ENCODE assay signal across 1 cellular context in the genomic region with DNA sequence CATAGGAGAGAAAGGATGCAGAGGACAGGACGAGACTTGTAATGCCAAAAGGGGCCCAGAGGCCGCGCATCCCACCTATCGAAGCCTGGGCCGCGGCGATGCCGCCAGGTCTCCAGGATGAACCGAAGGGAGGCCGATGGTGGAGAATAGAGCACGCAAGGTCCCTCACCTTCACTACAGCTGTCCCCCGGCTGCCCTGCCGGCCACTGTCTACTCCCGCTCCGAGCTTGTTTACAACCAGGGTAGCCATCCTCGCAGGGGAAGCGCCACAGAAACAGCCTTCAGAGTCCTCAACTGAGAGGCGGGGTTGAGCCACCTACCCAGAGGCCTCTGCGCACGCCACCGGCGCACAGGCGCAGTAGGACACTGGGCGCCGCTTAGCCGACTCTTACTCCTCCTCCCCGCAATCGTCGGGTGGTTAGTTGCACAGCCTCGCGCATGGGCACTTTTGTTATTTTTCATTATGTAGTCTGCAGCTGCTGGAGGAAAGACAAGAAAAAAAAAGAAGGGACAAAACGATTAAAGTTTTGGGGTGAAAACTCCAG.
A peak's percentile ranks its signal among the peaks of the same experiment; 100 is the strongest.
TF ChIP-seq lines count a peak whose summit lies in the region.

A gene (minus strand): TSS at position 309 of the 545 bp plus-strand sequence. CDS start 59 bp downstream, at position 250.

TF ChIP-seq in K562, 482 proteins besides CTCF, POLR2A, EP300 and RAD21 (continued from another document):
- TF ChIP-seq, protein P1, sequence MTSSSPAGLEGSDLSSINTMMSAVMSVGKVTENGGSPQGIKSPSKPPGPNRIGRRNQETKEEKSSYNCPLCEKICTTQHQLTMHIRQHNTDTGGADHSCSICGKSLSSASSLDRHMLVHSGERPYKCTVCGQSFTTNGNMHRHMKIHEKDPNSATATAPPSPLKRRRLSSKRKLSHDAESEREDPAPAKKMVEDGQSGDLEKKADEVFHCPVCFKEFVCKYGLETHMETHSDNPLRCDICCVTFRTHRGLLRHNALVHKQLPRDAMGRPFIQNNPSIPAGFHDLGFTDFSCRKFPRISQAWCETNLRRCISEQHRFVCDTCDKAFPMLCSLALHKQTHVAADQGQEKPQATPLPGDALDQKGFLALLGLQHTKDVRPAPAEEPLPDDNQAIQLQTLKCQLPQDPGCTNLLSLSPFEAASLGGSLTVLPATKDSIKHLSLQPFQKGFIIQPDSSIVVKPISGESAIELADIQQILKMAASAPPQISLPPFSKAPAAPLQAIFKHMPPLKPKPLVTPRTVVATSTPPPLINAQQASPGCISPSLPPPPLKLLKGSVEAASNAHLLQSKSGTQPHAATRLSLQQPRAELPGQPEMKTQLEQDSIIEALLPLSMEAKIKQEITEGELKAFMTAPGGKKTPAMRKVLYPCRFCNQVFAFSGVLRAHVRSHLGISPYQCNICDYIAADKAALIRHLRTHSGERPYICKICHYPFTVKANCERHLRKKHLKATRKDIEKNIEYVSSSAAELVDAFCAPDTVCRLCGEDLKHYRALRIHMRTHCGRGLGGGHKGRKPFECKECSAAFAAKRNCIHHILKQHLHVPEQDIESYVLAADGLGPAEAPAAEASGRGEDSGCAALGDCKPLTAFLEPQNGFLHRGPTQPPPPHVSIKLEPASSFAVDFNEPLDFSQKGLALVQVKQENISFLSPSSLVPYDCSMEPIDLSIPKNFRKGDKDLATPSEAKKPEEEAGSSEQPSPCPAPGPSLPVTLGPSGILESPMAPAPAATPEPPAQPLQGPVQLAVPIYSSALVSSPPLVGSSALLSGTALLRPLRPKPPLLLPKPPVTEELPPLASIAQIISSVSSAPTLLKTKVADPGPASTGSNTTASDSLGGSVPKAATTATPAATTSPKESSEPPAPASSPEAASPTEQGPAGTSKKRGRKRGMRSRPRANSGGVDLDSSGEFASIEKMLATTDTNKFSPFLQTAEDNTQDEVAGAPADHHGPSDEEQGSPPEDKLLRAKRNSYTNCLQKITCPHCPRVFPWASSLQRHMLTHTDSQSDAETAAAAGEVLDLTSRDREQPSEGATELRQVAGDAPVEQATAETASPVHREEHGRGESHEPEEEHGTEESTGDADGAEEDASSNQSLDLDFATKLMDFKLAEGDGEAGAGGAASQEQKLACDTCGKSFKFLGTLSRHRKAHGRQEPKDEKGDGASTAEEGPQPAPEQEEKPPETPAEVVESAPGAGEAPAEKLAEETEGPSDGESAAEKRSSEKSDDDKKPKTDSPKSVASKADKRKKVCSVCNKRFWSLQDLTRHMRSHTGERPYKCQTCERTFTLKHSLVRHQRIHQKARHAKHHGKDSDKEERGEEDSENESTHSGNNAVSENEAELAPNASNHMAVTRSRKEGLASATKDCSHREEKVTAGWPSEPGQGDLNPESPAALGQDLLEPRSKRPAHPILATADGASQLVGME (CRISPR knock-in tag; IDR thresholded peaks at IDR 0.05), result peak; percentile 82
- TF ChIP-seq, protein P2, sequence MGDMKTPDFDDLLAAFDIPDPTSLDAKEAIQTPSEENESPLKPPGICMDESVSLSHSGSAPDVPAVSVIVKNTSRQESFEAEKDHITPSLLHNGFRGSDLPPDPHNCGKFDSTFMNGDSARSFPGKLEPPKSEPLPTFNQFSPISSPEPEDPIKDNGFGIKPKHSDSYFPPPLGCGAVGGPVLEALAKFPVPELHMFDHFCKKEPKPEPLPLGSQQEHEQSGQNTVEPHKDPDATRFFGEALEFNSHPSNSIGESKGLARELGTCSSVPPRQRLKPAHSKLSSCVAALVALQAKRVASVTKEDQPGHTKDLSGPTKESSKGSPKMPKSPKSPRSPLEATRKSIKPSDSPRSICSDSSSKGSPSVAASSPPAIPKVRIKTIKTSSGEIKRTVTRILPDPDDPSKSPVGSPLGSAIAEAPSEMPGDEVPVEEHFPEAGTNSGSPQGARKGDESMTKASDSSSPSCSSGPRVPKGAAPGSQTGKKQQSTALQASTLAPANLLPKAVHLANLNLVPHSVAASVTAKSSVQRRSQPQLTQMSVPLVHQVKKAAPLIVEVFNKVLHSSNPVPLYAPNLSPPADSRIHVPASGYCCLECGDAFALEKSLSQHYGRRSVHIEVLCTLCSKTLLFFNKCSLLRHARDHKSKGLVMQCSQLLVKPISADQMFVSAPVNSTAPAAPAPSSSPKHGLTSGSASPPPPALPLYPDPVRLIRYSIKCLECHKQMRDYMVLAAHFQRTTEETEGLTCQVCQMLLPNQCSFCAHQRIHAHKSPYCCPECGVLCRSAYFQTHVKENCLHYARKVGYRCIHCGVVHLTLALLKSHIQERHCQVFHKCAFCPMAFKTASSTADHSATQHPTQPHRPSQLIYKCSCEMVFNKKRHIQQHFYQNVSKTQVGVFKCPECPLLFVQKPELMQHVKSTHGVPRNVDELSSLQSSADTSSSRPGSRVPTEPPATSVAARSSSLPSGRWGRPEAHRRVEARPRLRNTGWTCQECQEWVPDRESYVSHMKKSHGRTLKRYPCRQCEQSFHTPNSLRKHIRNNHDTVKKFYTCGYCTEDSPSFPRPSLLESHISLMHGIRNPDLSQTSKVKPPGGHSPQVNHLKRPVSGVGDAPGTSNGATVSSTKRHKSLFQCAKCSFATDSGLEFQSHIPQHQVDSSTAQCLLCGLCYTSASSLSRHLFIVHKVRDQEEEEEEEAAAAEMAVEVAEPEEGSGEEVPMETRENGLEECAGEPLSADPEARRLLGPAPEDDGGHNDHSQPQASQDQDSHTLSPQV (IDR thresholded peaks at IDR 0.05), result peak; percentile 39; the same call in 1 of the 2 replicates
- TF ChIP-seq, protein P3, sequence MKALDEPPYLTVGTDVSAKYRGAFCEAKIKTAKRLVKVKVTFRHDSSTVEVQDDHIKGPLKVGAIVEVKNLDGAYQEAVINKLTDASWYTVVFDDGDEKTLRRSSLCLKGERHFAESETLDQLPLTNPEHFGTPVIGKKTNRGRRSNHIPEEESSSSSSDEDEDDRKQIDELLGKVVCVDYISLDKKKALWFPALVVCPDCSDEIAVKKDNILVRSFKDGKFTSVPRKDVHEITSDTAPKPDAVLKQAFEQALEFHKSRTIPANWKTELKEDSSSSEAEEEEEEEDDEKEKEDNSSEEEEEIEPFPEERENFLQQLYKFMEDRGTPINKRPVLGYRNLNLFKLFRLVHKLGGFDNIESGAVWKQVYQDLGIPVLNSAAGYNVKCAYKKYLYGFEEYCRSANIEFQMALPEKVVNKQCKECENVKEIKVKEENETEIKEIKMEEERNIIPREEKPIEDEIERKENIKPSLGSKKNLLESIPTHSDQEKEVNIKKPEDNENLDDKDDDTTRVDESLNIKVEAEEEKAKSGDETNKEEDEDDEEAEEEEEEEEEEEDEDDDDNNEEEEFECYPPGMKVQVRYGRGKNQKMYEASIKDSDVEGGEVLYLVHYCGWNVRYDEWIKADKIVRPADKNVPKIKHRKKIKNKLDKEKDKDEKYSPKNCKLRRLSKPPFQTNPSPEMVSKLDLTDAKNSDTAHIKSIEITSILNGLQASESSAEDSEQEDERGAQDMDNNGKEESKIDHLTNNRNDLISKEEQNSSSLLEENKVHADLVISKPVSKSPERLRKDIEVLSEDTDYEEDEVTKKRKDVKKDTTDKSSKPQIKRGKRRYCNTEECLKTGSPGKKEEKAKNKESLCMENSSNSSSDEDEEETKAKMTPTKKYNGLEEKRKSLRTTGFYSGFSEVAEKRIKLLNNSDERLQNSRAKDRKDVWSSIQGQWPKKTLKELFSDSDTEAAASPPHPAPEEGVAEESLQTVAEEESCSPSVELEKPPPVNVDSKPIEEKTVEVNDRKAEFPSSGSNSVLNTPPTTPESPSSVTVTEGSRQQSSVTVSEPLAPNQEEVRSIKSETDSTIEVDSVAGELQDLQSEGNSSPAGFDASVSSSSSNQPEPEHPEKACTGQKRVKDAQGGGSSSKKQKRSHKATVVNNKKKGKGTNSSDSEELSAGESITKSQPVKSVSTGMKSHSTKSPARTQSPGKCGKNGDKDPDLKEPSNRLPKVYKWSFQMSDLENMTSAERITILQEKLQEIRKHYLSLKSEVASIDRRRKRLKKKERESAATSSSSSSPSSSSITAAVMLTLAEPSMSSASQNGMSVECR (CRISPR knock-in tag; IDR thresholded peaks at IDR 0.05), result 0 out of 2 replicates have a peak, but pooled peaks have one; percentile 53
- TF ChIP-seq ZNF76 (CRISPR knock-in tag; IDR thresholded peaks at IDR 0.05; ENCODE audit: borderline replicate concordance), result peak; percentile 14; the same call in 1 of the 2 replicates
- TF ChIP-seq ZNF764 (CRISPR knock-in tag; IDR thresholded peaks at IDR 0.05; ENCODE audit: low read depth), result no peak
- TF ChIP-seq LCOR (CRISPR knock-in tag; IDR thresholded peaks at IDR 0.05), result 0 out of 2 replicates have a peak, but pooled peaks have one; percentile 1
- TF ChIP-seq, protein P4, sequence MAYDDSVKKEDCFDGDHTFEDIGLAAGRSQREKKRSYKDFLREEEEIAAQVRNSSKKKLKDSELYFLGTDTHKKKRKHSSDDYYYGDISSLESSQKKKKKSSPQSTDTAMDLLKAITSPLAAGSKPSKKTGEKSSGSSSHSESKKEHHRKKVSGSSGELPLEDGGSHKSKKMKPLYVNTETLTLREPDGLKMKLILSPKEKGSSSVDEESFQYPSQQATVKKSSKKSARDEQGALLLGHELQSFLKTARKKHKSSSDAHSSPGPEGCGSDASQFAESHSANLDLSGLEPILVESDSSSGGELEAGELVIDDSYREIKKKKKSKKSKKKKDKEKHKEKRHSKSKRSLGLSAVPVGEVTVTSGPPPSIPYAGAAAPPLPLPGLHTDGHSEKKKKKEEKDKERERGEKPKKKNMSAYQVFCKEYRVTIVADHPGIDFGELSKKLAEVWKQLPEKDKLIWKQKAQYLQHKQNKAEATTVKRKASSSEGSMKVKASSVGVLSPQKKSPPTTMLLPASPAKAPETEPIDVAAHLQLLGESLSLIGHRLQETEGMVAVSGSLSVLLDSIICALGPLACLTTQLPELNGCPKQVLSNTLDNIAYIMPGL (CRISPR knock-in tag; IDR thresholded peaks at IDR 0.05), result peak; percentile 29; the same call in 1 of the 2 replicates
- TF ChIP-seq, protein P5, sequence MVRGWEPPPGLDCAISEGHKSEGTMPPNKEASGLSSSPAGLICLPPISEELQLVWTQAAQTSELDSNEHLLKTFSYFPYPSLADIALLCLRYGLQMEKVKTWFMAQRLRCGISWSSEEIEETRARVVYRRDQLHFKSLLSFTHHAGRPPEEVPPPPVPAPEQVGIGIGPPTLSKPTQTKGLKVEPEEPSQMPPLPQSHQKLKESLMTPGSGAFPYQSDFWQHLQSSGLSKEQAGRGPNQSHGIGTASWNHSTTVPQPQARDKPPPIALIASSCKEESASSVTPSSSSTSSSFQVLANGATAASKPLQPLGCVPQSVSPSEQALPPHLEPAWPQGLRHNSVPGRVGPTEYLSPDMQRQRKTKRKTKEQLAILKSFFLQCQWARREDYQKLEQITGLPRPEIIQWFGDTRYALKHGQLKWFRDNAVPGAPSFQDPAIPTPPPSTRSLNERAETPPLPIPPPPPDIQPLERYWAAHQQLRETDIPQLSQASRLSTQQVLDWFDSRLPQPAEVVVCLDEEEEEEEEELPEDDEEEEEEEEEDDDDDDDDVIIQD (CRISPR knock-in tag; IDR thresholded peaks at IDR 0.05), result 0 out of 2 replicates have a peak, but pooled peaks have one; percentile 29
TF ChIP-seq in K562: peak in this region for 70.
